ENCODE assay signal across 8 cellular contexts in the genomic region with DNA sequence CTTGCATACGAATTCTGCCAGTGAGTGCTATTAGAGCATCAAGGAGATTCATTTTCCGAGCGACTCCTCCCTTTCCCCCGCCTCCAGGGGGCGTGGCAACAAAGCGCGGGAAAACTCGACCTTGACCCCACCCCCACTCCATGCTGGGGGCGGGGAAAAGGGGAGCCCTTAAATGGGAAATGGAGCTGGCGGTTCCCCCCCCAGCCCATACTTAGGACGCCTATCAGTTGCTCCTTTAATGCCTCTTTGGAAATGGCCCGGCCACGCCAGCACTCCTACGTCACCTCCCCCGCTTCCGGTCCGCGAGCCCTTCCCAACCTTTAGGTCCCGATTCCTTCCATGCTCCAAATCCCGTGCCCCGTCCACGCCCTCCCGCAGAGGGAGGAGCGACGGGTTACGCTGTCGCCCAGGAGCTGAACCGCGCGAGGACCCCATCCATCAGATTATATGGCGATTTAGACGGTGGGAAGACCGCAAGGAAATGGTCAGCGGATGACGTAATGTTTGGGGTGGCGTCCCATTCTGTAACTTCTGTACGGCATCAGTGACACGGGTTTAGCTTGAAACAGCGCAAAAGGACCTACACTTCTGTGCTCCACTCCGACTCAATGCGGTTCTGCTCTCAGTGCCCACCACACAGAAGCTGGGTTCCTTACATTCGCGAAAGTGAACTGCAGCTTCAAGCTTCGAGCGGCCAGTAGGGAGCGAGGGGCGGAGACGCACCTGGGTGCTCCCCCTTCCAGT. TPM values are rescaled to one million over a fixed set of nuclear protein-coding genes. Genes with fewer than 3 reads are reported as not detected.
DNase-seq lines count a peak whose midpoint lies in the region; ATAC-seq and TF ChIP-seq lines count a peak whose summit lies in the region.

No MANE protein-coding gene starts in this region.

- H3K4me1 ChIP-seq in upper lobe of right lung = peaks cover 9% of the 10 kb centered on the region

- H3K4me3 ChIP-seq in GM12875 (ENCODE audit: low read depth, low read length) (peak overlapping the region; percentile 94), upper lobe of right lung (peak overlapping the region; percentile 97)

- H3K27ac ChIP-seq in upper lobe of right lung = peak overlapping the region; percentile 98

- peaks cover 8% of the 10 kb centered on the region for H3K36me3 ChIP-seq in upper lobe of right lung

- no peaks in the 10 kb centered on the region for H3K9me3 ChIP-seq in upper lobe of right lung

- TF ChIP-seq CTCF in GM12875 (IDR thresholded peaks at IDR 0.05; ENCODE audit: borderline replicate concordance, insufficient read depth, low read depth, low read length) (no peak), upper lobe of right lung (IDR thresholded peaks at IDR 0.05) (peak; percentile 33)

- no peaks in the 10 kb centered on the region for H3K27me3 ChIP-seq in upper lobe of right lung

- ATAC-seq in HG02870 (IDR thresholded peaks at IDR 0.05; ENCODE audit: unreplicated experiment) (peak; percentile 31), left cardiac atrium (peak; percentile 84), upper lobe of right lung (peak; percentile 82)

- intact Hi-C loops in left cardiac atrium (cut with DNase I) (no loop called here), posterior vena cava (cut with DNase I) (no loop called here), upper lobe of right lung (cut with DNase I) (no loop called here)

- DNase-seq in NCI-H146 treated with DMSO at 0.1 percent for 48 hours (lab: John Stamatoyannopoulos, UW; ENCODE audit: unreplicated experiment) (peak; percentile 94), T-helper 1 cell (peak; percentile 84 to 98 (median 89)), amniotic stem cell (lab: John Stamatoyannopoulos, UW) (peak; percentile 92), left cardiac atrium (peak; percentile 97), posterior vena cava (ENCODE audit: low spot score) (peak; percentile 99), upper lobe of right lung (peak; percentile 97)

RNA-seq across cellular contexts. Expression of a gene that starts 0.7 kb away (rescaled TPM):
- total RNA-seq in left cardiac atrium (10 to 100 TPM; 12.8 to 15.6 TPM), posterior vena cava (10 to 100 TPM; 16.7 to 17.1 TPM), upper lobe of right lung (22.5 TPM)

RNA-seq across cellular contexts. Expression of a gene that starts 26.9 kb away (rescaled TPM):
- total RNA-seq in left cardiac atrium (100 to 1,000 TPM; 134 to 136 TPM), posterior vena cava (100 to 1,000 TPM; 131 to 139 TPM), upper lobe of right lung (112 TPM)

RNA-seq across cellular contexts. Expression of a gene that starts 45.8 kb away (rescaled TPM):
- total RNA-seq in left cardiac atrium = 10 to 100 TPM; 46.3 to 49.4 TPM
- total RNA-seq in posterior vena cava = 10 to 100 TPM; 51.9 to 58.7 TPM
- total RNA-seq in upper lobe of right lung = 65.0 TPM

Comparison
In these comparisons a context has a peak if more than half of its experiments do, and no peak if none do; other contexts are left out.
1. Peak in every context shown above with its lines: DNase-seq, ATAC-seq, H3K4me3 ChIP-seq and H3K27ac ChIP-seq.
2. ATAC-seq: peak in every context shown above with its lines; median percentile 84 in left cardiac atrium; 82 in upper lobe of right lung; 31 in HG02870.